In the genomic region with DNA sequence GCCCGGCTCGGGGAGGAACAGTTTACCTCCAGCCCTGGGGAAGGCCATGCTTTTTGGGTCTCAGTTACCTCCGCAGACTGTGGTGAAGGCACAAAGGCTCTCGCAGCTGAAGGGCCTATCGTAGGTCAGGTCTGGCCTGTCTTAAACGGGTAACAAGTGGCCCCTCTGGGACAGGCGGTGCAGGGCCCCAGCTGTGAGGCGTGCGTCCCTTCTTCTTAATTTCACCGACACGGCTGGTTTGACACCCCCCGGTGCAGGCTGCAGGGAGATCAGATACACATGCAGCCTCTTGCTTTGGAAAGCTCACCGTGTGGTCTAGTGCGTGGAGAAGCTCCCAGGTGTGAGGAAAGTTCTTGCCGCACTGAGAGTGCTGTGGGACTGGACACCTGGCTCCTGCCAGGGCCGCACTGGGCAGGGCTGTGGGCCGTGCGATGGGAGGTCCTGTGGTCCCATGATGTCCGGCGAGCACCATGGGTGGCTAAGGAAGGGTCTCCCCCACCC, we compare ENCODE assay signal across 22 cellular contexts.
"Had no signal": no experiment of that assay in that cellular context is flagged by ENCODE, and none has a peak within 500 bp of the region (broad histone marks: within the 10 kb centered on the region; RNA-seq: fewer than 3 reads in every experiment).

No MANE protein-coding gene starts in this region.

- H3K4me3 ChIP-seq: MG63 had no signal

- DNase-seq: Karpas-422, KG1, MG63, NCI-H1092, NCI-H1436, NCI-H187, NCI-H2029, NCI-H2081 treated with DMSO at 0.1 percent for 48 hours, NCI-H2171, NCI-H226, NCI-H446, NCI-H510A, NCI-H524 treated with DMSO at 0.1 percent for 48 hours, NCI-H69, NCI-H774, Right ventricle myocardium superior, RPMI8226, SIG-M5, SK-N-SH, SW 1271 had no signal

- H3K9me3 ChIP-seq: MG63, SK-N-SH had no signal

- FAIRE-seq: RCC 7860 had no signal

- H3K36me3 ChIP-seq: MG63 had no signal

- H3K27me3 ChIP-seq: MG63 had no signal

- H3K4me2 ChIP-seq: SK-N-SH had no signal

- H3K27ac ChIP-seq: HL-60 had no signal

- H3K9ac ChIP-seq: SK-N-SH had no signal
